ENCODE assay signal across 30 cellular contexts in genomic region chr12:11204173-11204572, GRCh38. TPM values are rescaled to one million over a fixed set of nuclear protein-coding genes. Genes with fewer than 3 reads are reported as not detected.
DNase-seq lines count a peak whose midpoint lies in the region; ATAC-seq, FAIRE-seq and TF ChIP-seq lines count a peak whose summit lies in the region.
"Had no signal": no experiment of that assay in that cellular context is flagged by ENCODE, and none has a peak within 500 bp of the region (broad histone marks: within the 10 kb centered on the region; RNA-seq: fewer than 3 reads in every experiment).

No MANE protein-coding gene starts in this region.

- DNase-seq in SK-N-SH (no peak), SK-N-MC (ENCODE audit: low read depth, low spot score) (no peak), urothelium cell line (ENCODE audit: low spot score) (no peak), neural progenitor cell (ENCODE audit: low spot score) (no peak), NCI-H1048 (lab: John Stamatoyannopoulos, UW) (no peak)
- DNase-seq: ACHN; BE2C; C1 segment of cervical spinal cord; CD4-positive, alpha-beta memory T cell; CD4-positive, CD25-positive, alpha-beta regulatory T cell; CD8-positive, alpha-beta memory T cell; COR-L47; DMS 273 treated with DMSO at 0.1 percent for 48 hours; DMS153; DMS53; DMS79; DND-41; EL; GDM1 had no signal

- H3K9me2 ChIP-seq in SK-N-SH, result no peaks in the 10 kb centered on the region

- H3K27ac Mint-ChIP-seq in neural progenitor cell, result no peak overlapping the region
- H3K27ac Mint-ChIP-seq: CD14-positive monocyte; CD4-positive, alpha-beta memory T cell had no signal

- H3K4me3 ChIP-seq in SK-N-SH (ENCODE audit: low read depth in 2 of 2, low read length in 1 of 2) (no peak overlapping the region), SK-N-MC (no peak overlapping the region), neural progenitor cell (no peak overlapping the region)
- H3K4me3 ChIP-seq: BLaER1, GM12878 had no signal

- H3F3A ChIP-seq in SK-N-SH (replicated peaks; ENCODE audit: insufficient read depth), result no peaks in the 10 kb centered on the region
- no peaks in the 10 kb centered on the region for H3F3A ChIP-seq in neural progenitor cell (ENCODE audit: low read depth)

- TF ChIP-seq RAD21 in SK-N-SH (IDR thresholded peaks at IDR 0.05; ENCODE audit: low read length), result no peak

- peaks cover 3% of the 10 kb centered on the region for H3K4me1 Mint-ChIP-seq in neural progenitor cell
- H3K4me1 Mint-ChIP-seq: CD14-positive monocyte; CD4-positive, alpha-beta memory T cell; CD4-positive, CD25-positive, alpha-beta regulatory T cell; CD8-positive, alpha-beta memory T cell had no signal

- no peak overlapping the region for H3K4me3 Mint-ChIP-seq in neural progenitor cell
- H3K4me3 Mint-ChIP-seq: CD14-positive monocyte; CD4-positive, alpha-beta memory T cell; CD4-positive, CD25-positive, alpha-beta regulatory T cell; CD8-positive, alpha-beta memory T cell had no signal

- H3K36me3 Mint-ChIP-seq in neural progenitor cell, result no peaks in the 10 kb centered on the region
- H3K36me3 Mint-ChIP-seq: CD14-positive monocyte; CD4-positive, CD25-positive, alpha-beta regulatory T cell had no signal

- H3K9me3 Mint-ChIP-seq in neural progenitor cell, result peaks cover 6% of the 10 kb centered on the region
- H3K9me3 Mint-ChIP-seq: CD4-positive, CD25-positive, alpha-beta regulatory T cell had no signal

- TF ChIP-seq CTCF in SK-N-SH (IDR thresholded peaks at IDR 0.05) (no peak), neural progenitor cell (IDR thresholded peaks at IDR 0.05) (no peak)

- H3K27ac ChIP-seq in SK-N-SH (ENCODE audit: low read depth in 2 of 2, low read length in 1 of 2), result no peak overlapping the region
- H3K27ac ChIP-seq in SK-N-MC, result peak overlapping the region; percentile 84; the same call in 1 of the 2 replicates
- H3K27ac ChIP-seq in neural progenitor cell, result no peak overlapping the region
- H3K27ac ChIP-seq: 22Rv1, BLaER1 had no signal

- H3K79me2 ChIP-seq in SK-N-SH (ENCODE audit: insufficient read depth) (no peaks in the 10 kb centered on the region), neural progenitor cell (ENCODE audit: low read depth) (no peaks in the 10 kb centered on the region)

- H3K4me1 ChIP-seq in SK-N-SH (ENCODE audit: control insufficient read depth in 1 of 2, insufficient read depth in 2 of 2, low read depth in 1 of 2, low read length in 1 of 2) (no peaks in the 10 kb centered on the region), neural progenitor cell (peaks cover 3% of the 10 kb centered on the region)
- H3K4me1 ChIP-seq: BE2C, BLaER1 had no signal

- no peak for ATAC-seq in SK-N-SH treated with all-trans-retinoic acid at 6 μM for 48 hours
- ATAC-seq: GM12878 had no signal

- H3K27me3 ChIP-seq in SK-N-SH (ENCODE audit: insufficient read depth) (no peaks in the 10 kb centered on the region), neural progenitor cell (no peaks in the 10 kb centered on the region)
- H3K27me3 ChIP-seq: BLaER1 had no signal

- 22% methylated on average over 3 of the region's 3 CpGs for WGBS in SK-N-SH (ENCODE audit: low lambda C conversion rate)

- H3K27me3 Mint-ChIP-seq in neural progenitor cell (ENCODE audit: insufficient read depth, low read depth), result no peaks in the 10 kb centered on the region
- H3K27me3 Mint-ChIP-seq: CD4-positive, alpha-beta memory T cell; CD4-positive, CD25-positive, alpha-beta regulatory T cell had no signal

- CTCF ChIA-PET in SK-N-SH (lab: Yijun Ruan, JAX), result interaction anchor here (0.9 to 1.5 kb wide), 2 partner anchors 433 to 454 kb away, joined by 3 to 5 read pairs; no protein-coding TSS in a partner anchor

- no peak overlapping the region for H3K4me2 ChIP-seq in SK-N-SH
- H3K4me2 ChIP-seq in neural progenitor cell, result no peak overlapping the region
- H3K4me2 ChIP-seq: BLaER1 had no signal

- FAIRE-seq in urothelium cell line (lab: Jason Lieb, UNC), result peak; percentile 23
- FAIRE-seq: GM12878, GM19239 had no signal

- H3K9ac ChIP-seq in SK-N-SH (no peak overlapping the region), SK-N-MC (ENCODE audit: insufficient read length) (no peak overlapping the region), neural progenitor cell (no peak overlapping the region)
- H3K9ac ChIP-seq: BLaER1 had no signal

- POLR2A ChIA-PET in SK-N-SH (lab: Yijun Ruan, JAX), result no interaction called here

- H3K36me3 ChIP-seq in SK-N-SH (replicated peaks in 1 of 2; ENCODE audit: control insufficient read depth in 1 of 2, insufficient read depth in 2 of 2, low read length in 1 of 2) (no peaks in the 10 kb centered on the region), SK-N-MC (ENCODE audit: insufficient read depth, low read length) (peaks cover 8% of the 10 kb centered on the region; the same call in 1 of the 2 replicates), neural progenitor cell (no peaks in the 10 kb centered on the region)
- H3K36me3 ChIP-seq: BE2C, BLaER1 had no signal

- H4K20me1 ChIP-seq in SK-N-SH (ENCODE audit: insufficient read depth), result no peaks in the 10 kb centered on the region
- no peaks in the 10 kb centered on the region for H4K20me1 ChIP-seq in neural progenitor cell (ENCODE audit: low read depth)
- H4K20me1 ChIP-seq: BLaER1 had no signal

- H2AFZ ChIP-seq in SK-N-SH (ENCODE audit: low read depth), result no peak overlapping the region
- no peak overlapping the region for H2AFZ ChIP-seq in neural progenitor cell (replicated peaks)

- TF ChIP-seq EP300 in SK-N-SH (IDR thresholded peaks at IDR 0.05; ENCODE audit: borderline replicate concordance in 1 of 2, low read depth in 1 of 2, low read length in 1 of 2), result no peak

- H3K9me3 ChIP-seq in SK-N-SH (no peaks in the 10 kb centered on the region), SK-N-MC (ENCODE audit: low read depth, low read length) (peaks cover 5% of the 10 kb centered on the region; the same call in 1 of the 2 replicates), neural progenitor cell (ENCODE audit: low read depth) (no peaks in the 10 kb centered on the region)
- H3K9me3 ChIP-seq: BE2C had no signal

TF ChIP-seq in SK-N-SH treated with all-trans-retinoic acid at 6 μM for 48 hours, 23 proteins besides CTCF, POLR2A, EP300 and RAD21:
- TF ChIP-seq ZFP3 (CRISPR knock-in tag; IDR thresholded peaks at IDR 0.05) (no peak), ZNF8 (CRISPR knock-in tag; IDR thresholded peaks at IDR 0.05) (peak; percentile 95)

TF ChIP-seq in SK-N-SH, 30 proteins besides CTCF, POLR2A, EP300 and RAD21:
- TF ChIP-seq CHD2 (IDR thresholded peaks at IDR 0.05; ENCODE audit: low read length, partially characterized antibody) (no peak), NFIC (IDR thresholded peaks at IDR 0.05; ENCODE audit: borderline replicate concordance) (no peak), GATA2 (CRISPR knock-in tag; IDR thresholded peaks at IDR 0.05) (no peak)

RNA-seq across cellular contexts. Expression of gene TAS2R42, which starts 17.4 kb away (rescaled TPM):
- polyA plus RNA-seq in SK-N-SH (2012; rRNA removed), result not detected in 2 replicates
- not detected in 2 replicates for polyA plus RNA-seq in SK-N-SH (2012; cell fraction: cytosol; rRNA removed)
- polyA plus RNA-seq in SK-N-SH (2012; cell fraction: nucleus; rRNA removed), result not detected in 2 replicates
- total RNA-seq in neural progenitor cell (ENCODE audit: low replicate concordance), result not detected in 2 replicates
- total RNA-seq: A172; A673; CD4-positive, alpha-beta memory T cell; CD4-positive, CD25-positive, alpha-beta regulatory T cell; CD8-positive, alpha-beta memory T cell; Daoy; G401; GM12878 had no signal
- polyA plus RNA-seq: AG04450; CD14-positive monocyte; CD4-positive, alpha-beta memory T cell; CD4-positive, CD25-positive, alpha-beta regulatory T cell; CD8-positive, alpha-beta memory T cell; GM12878 had no signal

RNA-seq across cellular contexts. Expression of gene SMIM10L1, which starts 33.2 kb away (rescaled TPM):
- 3.5 and 4.3 TPM in 2 replicates for polyA plus RNA-seq in SK-N-SH (2012; rRNA removed)
- 4.9 and 6.2 TPM in 2 replicates for polyA plus RNA-seq in SK-N-SH (2012; cell fraction: cytosol; rRNA removed)
- polyA plus RNA-seq in SK-N-SH (2012; cell fraction: nucleus; rRNA removed), result 2.3 and 3.7 TPM in 2 replicates
- total RNA-seq in neural progenitor cell (ENCODE audit: low replicate concordance), result 11.6 and 16.3 TPM in 2 replicates
